ENCODE assay signal across 10 cellular contexts in genomic region chr14:26595922-26596721, GRCh38. TPM values are rescaled to one million over a fixed set of nuclear protein-coding genes. Genes with fewer than 3 reads are reported as not detected.
DNase-seq lines count a peak whose midpoint lies in the region; ATAC-seq and TF ChIP-seq lines count a peak whose summit lies in the region.
"Had no signal": no experiment of that assay in that cellular context is flagged by ENCODE, and none has a peak within 500 bp of the region (broad histone marks: within the 10 kb centered on the region; RNA-seq: fewer than 3 reads in every experiment).

No MANE protein-coding gene starts in this region.

- H3K9me3 ChIP-seq in left ventricle myocardium inferior (replicated peaks), result no peaks in the 10 kb centered on the region
- no peaks in the 10 kb centered on the region for H3K9me3 ChIP-seq in naive thymus-derived CD4-positive, alpha-beta T cell (ENCODE audit: control insufficient read depth in 2 of 3, low read length in 3 of 3)

- TF ChIP-seq CTCF in left ventricle myocardium inferior (IDR thresholded peaks at IDR 0.05; ENCODE audit: borderline replicate concordance) (no peak), coronary artery (IDR thresholded peaks at IDR 0.05) (no peak)

- peaks cover 0 to 6% (median 4%) of the 10 kb centered on the region in 7 donors for H3K4me1 Mint-ChIP-seq in naive thymus-derived CD4-positive, alpha-beta T cell

- ATAC-seq in left ventricle myocardium superior, result no peak
- no peak for ATAC-seq in naive thymus-derived CD4-positive, alpha-beta T cell
- ATAC-seq in HG03565 (IDR thresholded peaks at IDR 0.05; ENCODE audit: unreplicated experiment), result no peak
- ATAC-seq in HG02970 (IDR thresholded peaks at IDR 0.05; ENCODE audit: low FRiP score, unreplicated experiment), result no peak

- DNase-seq in left ventricle myocardium inferior, result no peak
- no peak for DNase-seq in left ventricle myocardium superior
- no peak for DNase-seq in coronary artery (ENCODE audit: low spot score)
- no peak for DNase-seq in naive thymus-derived CD4-positive, alpha-beta T cell
- no peak for DNase-seq in HUDEP-2 (lab: John Stamatoyannopoulos, UW; ENCODE audit: unreplicated experiment in 76 of 76)
- DNase-seq in activated gamma-delta T cell treated with Interleukin-2 at 50 U/mL for 16 hours, result no peak
- DNase-seq: activated effector memory CD4-positive, alpha-beta T cell treated with Interleukin-2 at 50 U/mL for 16 hours; DND-41 had no signal

- H3K9me3 Mint-ChIP-seq in naive thymus-derived CD4-positive, alpha-beta T cell, result peaks cover 0 to 28% (median 12%) of the 10 kb centered on the region in 11 donors

- CTCF ChIA-PET in naive thymus-derived CD4-positive, alpha-beta T cell (lab: Charles Lee), result no interaction called here

- intact Hi-C loops in left ventricle myocardium inferior (cut with micrococcal nuclease), result no loop called here
- intact Hi-C loops in left ventricle myocardium superior (cut with micrococcal nuclease), result no loop called here
- intact Hi-C loops in naive thymus-derived CD4-positive, alpha-beta T cell (cut with micrococcal nuclease), result no loop called here

- H3K27me3 Mint-ChIP-seq in naive thymus-derived CD4-positive, alpha-beta T cell, result peaks cover 28 to 48% (median 43%) of the 10 kb centered on the region in 5 donors

- peak overlapping the region; percentile 73 for H3K4me3 ChIP-seq in left ventricle myocardium inferior
- H3K4me3 ChIP-seq in coronary artery, result peak overlapping the region; percentile 88
- H3K4me3 ChIP-seq in naive thymus-derived CD4-positive, alpha-beta T cell (ENCODE audit: low read length), result no peak overlapping the region

- H3K27ac Mint-ChIP-seq in naive thymus-derived CD4-positive, alpha-beta T cell, result peak overlapping the region in 1 of 9 donors; percentile 64

- peaks cover 0 to 3% (median 0%) of the 10 kb centered on the region in 5 donors for H3K36me3 Mint-ChIP-seq in naive thymus-derived CD4-positive, alpha-beta T cell

- H3K4me1 ChIP-seq in left ventricle myocardium inferior, result peaks cover 15% of the 10 kb centered on the region
- H3K4me1 ChIP-seq in naive thymus-derived CD4-positive, alpha-beta T cell (ENCODE audit: control insufficient read depth in 2 of 2, insufficient read depth in 2 of 2, low read length in 2 of 2), result no peaks in the 10 kb centered on the region

- H3K4me3 Mint-ChIP-seq in naive thymus-derived CD4-positive, alpha-beta T cell, result peak overlapping the region in 6 of 10 donors; percentile 9 to 69 (median 55)

- no peaks in the 10 kb centered on the region for H3K36me3 ChIP-seq in left ventricle myocardium inferior
- H3K36me3 ChIP-seq in naive thymus-derived CD4-positive, alpha-beta T cell (ENCODE audit: control insufficient read depth in 2 of 3, insufficient read depth in 3 of 3, low read length in 3 of 3), result no peaks in the 10 kb centered on the region

- POLR2A ChIA-PET in naive thymus-derived CD4-positive, alpha-beta T cell (lab: Charles Lee), result no interaction called here

- peaks cover 51% of the 10 kb centered on the region for H3K27me3 ChIP-seq in left ventricle myocardium inferior (ENCODE audit: low read depth)
- peaks cover 0 to 4% of the 10 kb centered on the region in 2 donors for H3K27me3 ChIP-seq in naive thymus-derived CD4-positive, alpha-beta T cell (ENCODE audit: control insufficient read depth in 2 of 2, insufficient read depth in 2 of 2, low read length in 2 of 2)

- H3K27ac ChIP-seq in left ventricle myocardium inferior (replicated peaks), result no peak overlapping the region
- H3K27ac ChIP-seq in coronary artery, result peak overlapping the region in 1 of 2 donors; percentile 84
- no peak overlapping the region for H3K27ac ChIP-seq in naive thymus-derived CD4-positive, alpha-beta T cell (ENCODE audit: low read depth, low read length)

RNA-seq across cellular contexts. Expression of gene NOVA1, which starts 1.7 kb away (rescaled TPM):
- total RNA-seq in left ventricle myocardium inferior, result 3.7 TPM
- total RNA-seq in left ventricle myocardium superior, result 1.9 TPM
- under 1 TPM in 2 of 5 experiments, not detected in 3; 0.24 to 0.37 TPM for total RNA-seq in naive thymus-derived CD4-positive, alpha-beta T cell
- polyA plus RNA-seq in naive thymus-derived CD4-positive, alpha-beta T cell, result not detected
